In the genomic region with DNA sequence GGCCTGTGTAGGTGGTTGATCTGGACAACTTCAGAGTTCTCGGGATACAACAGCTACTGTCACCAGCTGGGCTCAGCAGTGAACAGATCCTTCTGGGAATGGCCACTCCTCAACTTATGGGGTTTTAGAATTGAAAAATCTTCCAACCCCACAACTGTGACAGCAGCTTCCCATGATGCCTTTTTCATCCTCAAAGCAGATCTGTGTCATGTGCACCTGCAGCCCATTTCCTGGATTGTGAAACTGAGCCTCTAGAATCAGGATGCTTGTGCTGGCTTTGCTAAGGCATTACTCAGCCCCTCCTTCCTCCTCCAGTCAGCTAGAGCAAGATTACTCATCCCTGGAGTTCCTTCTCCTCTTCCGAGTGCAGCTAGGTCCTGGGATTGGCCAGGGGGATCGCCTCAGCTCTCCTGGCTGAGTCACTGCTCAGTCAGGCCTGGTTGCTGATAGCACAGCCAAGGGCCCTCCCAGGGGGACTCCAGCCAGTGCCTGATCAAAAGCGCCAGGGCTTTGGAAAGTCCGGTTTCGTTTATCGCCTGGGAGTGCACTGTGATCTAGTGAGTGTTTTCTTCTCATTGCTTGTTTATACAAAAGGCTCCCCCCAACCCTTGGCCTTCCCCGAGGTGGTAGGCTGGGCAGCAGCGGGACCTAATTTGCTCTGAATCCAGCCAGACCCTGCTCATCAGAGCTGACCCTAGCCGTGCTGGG, we compare ENCODE assay signal across 8 cellular contexts. TPM values are rescaled to one million over a fixed set of nuclear protein-coding genes. Genes with fewer than 3 reads are reported as not detected.
DNase-seq lines count a peak whose midpoint lies in the region; ATAC-seq and TF ChIP-seq lines count a peak whose summit lies in the region.

No MANE protein-coding gene starts in this region.

- H3K27ac ChIP-seq in HCT116 (ENCODE audit: low read depth, low read length) (peak overlapping the region; percentile 69), subcutaneous abdominal adipose tissue (ENCODE audit: low read depth, low read length) (peak overlapping the region; percentile 93)

- H4K20me1 ChIP-seq in HCT116 (ENCODE audit: insufficient read depth) = no peaks in the 10 kb centered on the region

- H3K4me1 Mint-ChIP-seq in neural crest cell = peaks cover 69% of the 10 kb centered on the region

- peaks cover 22% of the 10 kb centered on the region; the same call in 1 of the 2 replicates for H3K4me1 ChIP-seq in ES-I3 (ENCODE audit: insufficient read depth, low read length)
- H3K4me1 ChIP-seq in HCT116 (ENCODE audit: control insufficient read depth in 1 of 2, insufficient read depth in 2 of 2, low read length in 2 of 2) = peaks cover 50 to 64% of the 10 kb centered on the region in 2 experiments
- peaks cover 7 to 56% (median 46%) of the 10 kb centered on the region in 5 donors for H3K4me1 ChIP-seq in subcutaneous abdominal adipose tissue (ENCODE audit: control insufficient read depth in 5 of 5, insufficient read depth in 5 of 5, low read length in 5 of 5)

- DNase-seq in HCT116 (ENCODE audit: low read depth, low spot score) = peak; percentile 98
- peak; percentile 100 for DNase-seq in MG63
- peak; percentile 74 for DNase-seq in activated T-helper 9 cell treated with anti-CD3 and anti-CD28 coated beads, Interleukin-2, amount 50 U/mL, for 16 hours (ENCODE audit: low read depth)
- peak; percentile 100 for DNase-seq in fibroblast of the aortic adventitia (ENCODE audit: low read depth)
- DNase-seq in neural crest cell (ENCODE audit: low read depth, low spot score) = peak; percentile 69

- TF ChIP-seq POLR2A in HCT116 (IDR thresholded peaks at IDR 0.05; ENCODE audit: borderline replicate concordance, extremely low read depth, insufficient read depth, insufficient read length) = no peak
- peak; percentile 51; the same call in 1 of the 2 replicates for TF ChIP-seq POLR2A in Raji (IDR thresholded peaks at IDR 0.05; ENCODE audit: insufficient read depth, low read depth, low read length)

- H3K27ac Mint-ChIP-seq in neural crest cell (ENCODE audit: unreplicated experiment) = peak overlapping the region; percentile 95

- H2AFZ ChIP-seq in HCT116 (ENCODE audit: low read depth, low read length, poor library complexity, severe bottlenecking) = peak overlapping the region; percentile 96

- peak; percentile 82 for ATAC-seq in HCT116

- no peaks in the 10 kb centered on the region for H3K9me3 Mint-ChIP-seq in neural crest cell

- H3K27me3 Mint-ChIP-seq in neural crest cell (ENCODE audit: low read depth) = peaks cover 3% of the 10 kb centered on the region

- intact Hi-C loops in HCT116 (cut with micrococcal nuclease) = no loop called here

- RAD21 ChIA-PET in HCT116 (lab: Charles Lee; ENCODE audit: low non-redundant PET in 1 of 2, low total read pairs in 2 of 2, uncharacterized antibody in 2 of 2, unreplicated experiment in 2 of 2) = no interaction called here

- CTCF ChIA-PET in HCT116 (lab: Charles Lee) = interaction anchor here (0.8 to 2.8 kb wide), 10 partner anchors 9 to 63 kb away, joined by 3 to 20 read pairs (median 8); no protein-coding TSS in a partner anchor

- H3K36me3 ChIP-seq in ES-I3 (ENCODE audit: insufficient read depth, low read length) (no peaks in the 10 kb centered on the region), HCT116 (ENCODE audit: control insufficient read depth in 1 of 2, insufficient read depth in 2 of 2, low read length in 2 of 2) (no peaks in the 10 kb centered on the region), MG63 (peaks cover 20% of the 10 kb centered on the region), subcutaneous abdominal adipose tissue (ENCODE audit: control insufficient read depth in 5 of 5, insufficient read depth in 5 of 5, low read length in 5 of 5) (no peaks in the 10 kb centered on the region)

- no peak for TF ChIP-seq RAD21 in HCT116 (IDR thresholded peaks at IDR 0.05; ENCODE audit: low read depth)

- H3K4me3 ChIP-seq in HCT116 (replicated peaks in 1 of 2; ENCODE audit: low read depth in 1 of 2, low read length in 2 of 2) (peak overlapping the region; percentile 49 to 60), MG63 (peak overlapping the region; percentile 8), fibroblast of the aortic adventitia (ENCODE audit: low read depth, low read length) (peak overlapping the region; percentile 49), subcutaneous abdominal adipose tissue (ENCODE audit: low read depth in 1 of 5, low read length in 5 of 5) (peak overlapping the region; percentile 6 to 43 (median 12))

- BruUV-seq in HCT116 (replicated peaks; lab: Mats Ljungman, UMichigan) = no TSS peak

- H3K9me3 ChIP-seq in ES-I3 (ENCODE audit: control insufficient read depth, insufficient read depth, low read length) = no peaks in the 10 kb centered on the region
- no peaks in the 10 kb centered on the region for H3K9me3 ChIP-seq in HCT116 (ENCODE audit: control insufficient read depth in 1 of 2, insufficient read depth in 1 of 2, low read depth in 1 of 2, low read length in 2 of 2)
- H3K9me3 ChIP-seq in MG63 = no peaks in the 10 kb centered on the region; the same call in 1 of the 2 replicates
- no peaks in the 10 kb centered on the region for H3K9me3 ChIP-seq in subcutaneous abdominal adipose tissue (ENCODE audit: control insufficient read depth in 5 of 5, low read length in 5 of 5)

- H3K27me3 ChIP-seq in HCT116 (ENCODE audit: insufficient read depth, low read length) (no peaks in the 10 kb centered on the region), MG63 (no peaks in the 10 kb centered on the region), subcutaneous abdominal adipose tissue (ENCODE audit: control insufficient read depth in 5 of 5, insufficient read depth in 4 of 5, low read length in 5 of 5) (no peaks in the 10 kb centered on the region)

- TF ChIP-seq CTCF in HCT116 (IDR thresholded peaks at IDR 0.05 in 2 of 3, conservative IDR thresholded peaks at IDR 0.05 in 1 of 3; ENCODE audit: borderline replicate concordance in 1 of 3, insufficient read depth in 1 of 3, low read depth in 2 of 3, low read length in 2 of 3) (no peak), fibroblast of the aortic adventitia (IDR thresholded peaks at IDR 0.05; ENCODE audit: insufficient read depth, low read length) (no peak), neural crest cell (conservative IDR thresholded peaks at IDR 0.05) (no peak)

- H3K36me3 Mint-ChIP-seq in neural crest cell (ENCODE audit: low read depth) = no peaks in the 10 kb centered on the region

- no peaks in the 10 kb centered on the region for H3K9me2 ChIP-seq in HCT116 (ENCODE audit: insufficient read depth)

- H3K79me2 ChIP-seq in HCT116 (ENCODE audit: insufficient read depth, low read length) = peaks cover 16% of the 10 kb centered on the region

- H3K9ac ChIP-seq in ES-I3 (ENCODE audit: low read depth, low read length) (peak overlapping the region; percentile 30), HCT116 (ENCODE audit: low read length) (peak overlapping the region; percentile 59), subcutaneous abdominal adipose tissue (ENCODE audit: low read length in 5 of 5) (peak overlapping the region in 4 of 5 donors; percentile 11 to 66 (median 40))

- POLR2A ChIA-PET in HCT116 (lab: Charles Lee) = interaction anchor here (1.0 kb wide), 1 partner anchor 10 kb away, joined by 3 read pairs; no protein-coding TSS in a partner anchor

- peak overlapping the region; percentile 86 for H3K4me2 ChIP-seq in HCT116 (ENCODE audit: low read length)

- H3K4me3 Mint-ChIP-seq in neural crest cell = peak overlapping the region; percentile 76

TF ChIP-seq in HCT116, 20 proteins besides CTCF, POLR2A, EP300 and RAD21:
- TF ChIP-seq EZH2 (IDR thresholded peaks at IDR 0.05) (no peak), SIN3A (IDR thresholded peaks at IDR 0.05; ENCODE audit: low read depth) (no peak), CBX3 (IDR thresholded peaks at IDR 0.05; ENCODE audit: low read depth) (no peak), CEBPB (IDR thresholded peaks at IDR 0.05; ENCODE audit: low read depth) (no peak), ZNF274 (IDR thresholded peaks at IDR 0.05; ENCODE audit: low read depth, low read length) (no peak), YY1 (IDR thresholded peaks at IDR 0.05; ENCODE audit: extremely low read depth, insufficient replicate concordance, low read depth, low read length) (peak; percentile 34), TCF7L2 (IDR thresholded peaks at IDR 0.05; ENCODE audit: borderline replicate concordance, extremely low read depth, insufficient read depth, insufficient read length) (peak; percentile 80), ZBTB33 (IDR thresholded peaks at IDR 0.05; ENCODE audit: extremely low read depth, insufficient replicate concordance, low read length) (peak; percentile 45), POLR2AphosphoS5 (IDR thresholded peaks at IDR 0.05; ENCODE audit: low read depth, low read length) (peak; percentile 75; the same call in 1 of the 2 replicates)

RNA-seq across cellular contexts. Expression of gene LPIN1, which starts 2.4 kb away (rescaled TPM):
- total RNA-seq in HCT116 (2021; ENCODE audit: unreplicated experiment) = 16.7 TPM
- 7.7 and 9.4 TPM in 2 replicates for polyA plus RNA-seq in HCT116 (2012)
- 139 and 207 TPM in 2 replicates for total RNA-seq in MG63 (2014; rRNA removed; shearing (Covaris generic); ENCODE audit: low replicate concordance)
- total RNA-seq in fibroblast of the aortic adventitia (ENCODE audit: low replicate concordance) = 50.4 and 157 TPM in 2 replicates
- 42.3 and 43.9 TPM in 2 replicates for total RNA-seq in neural crest cell

Comparison
In these comparisons a context has a peak if more than half of its experiments do, and no peak if none do; other contexts are left out.
1. Peak in every context shown above with its lines: DNase-seq, ATAC-seq, H3K4me3 ChIP-seq and H3K27ac ChIP-seq.